Comparison of ENCODE assay signal across 8 cellular contexts in genomic region chr7:2757361-2757903, GRCh38.
DNase-seq lines count a peak whose midpoint lies in the region; ATAC-seq and TF ChIP-seq lines count a peak whose summit lies in the region.

No MANE protein-coding gene starts in this region.

- ATAC-seq in left lobe of liver (peak; percentile 45), thoracic aorta (ENCODE audit: insufficient number of reproducible peaks, low FRiP score, low read depth) (peak; percentile 26)

- DNase-seq in activated T-cell treated with anti-CD3 and anti-CD28 coated beads, Interleukin-2, amount 50 U/mL, for 24 hours = no peak
- DNase-seq in activated T-cell treated with anti-CD3 and anti-CD28 coated beads, Interleukin-2, amount 50 U/mL, for 48 hours = no peak
- DNase-seq in LNCaP clone FGC (ENCODE audit: low read depth) = peak; percentile 44
- DNase-seq in astrocyte of the cerebellum (ENCODE audit: low read depth) = peak; percentile 9
- no peak for DNase-seq in left lobe of liver (ENCODE audit: low spot score)
- peak; percentile 46 for DNase-seq in thoracic aorta (ENCODE audit: low spot score)
- no peak for DNase-seq in NCI-H748 (lab: John Stamatoyannopoulos, UW; ENCODE audit: unreplicated experiment)
- no peak for DNase-seq in NCI-H526 treated with DMSO at 0.1 percent for 48 hours (lab: John Stamatoyannopoulos, UW)

- no peaks in the 10 kb centered on the region for H3K9me3 ChIP-seq in thoracic aorta

- H3K27me3 Mint-ChIP-seq in activated T-cell treated with anti-CD3 and anti-CD28 coated beads, Interleukin-2, amount 50 U/mL, for 24 hours = no peaks in the 10 kb centered on the region

- peak overlapping the region; percentile 98 for H3K27ac Mint-ChIP-seq in activated T-cell treated with anti-CD3 and anti-CD28 coated beads, Interleukin-2, amount 50 U/mL, for 24 hours

- H3K4me1 Mint-ChIP-seq in activated T-cell treated with anti-CD3 and anti-CD28 coated beads, Interleukin-2, amount 50 U/mL, for 24 hours (ENCODE audit: low read depth) = peaks cover 57% of the 10 kb centered on the region

- peaks cover 5% of the 10 kb centered on the region for H3K9me3 Mint-ChIP-seq in activated T-cell treated with anti-CD3 and anti-CD28 coated beads, Interleukin-2, amount 50 U/mL, for 24 hours

- H3K4me3 ChIP-seq in LNCaP clone FGC (ENCODE audit: low read depth, low read length) (no peak overlapping the region), astrocyte of the cerebellum (ENCODE audit: low read depth, low read length) (peak overlapping the region; percentile 11), thoracic aorta (peak overlapping the region; percentile 51)

- H3K27ac ChIP-seq in thoracic aorta = peak overlapping the region; percentile 47 to 79

- TF ChIP-seq CTCF in LNCaP clone FGC (IDR thresholded peaks at IDR 0.05; ENCODE audit: control insufficient read depth, extremely low read depth, insufficient read depth) (no peak), astrocyte of the cerebellum (IDR thresholded peaks at IDR 0.05; ENCODE audit: low read depth, low read length, missing control alignments) (no peak), thoracic aorta (IDR thresholded peaks at IDR 0.05) (no peak)

- in situ Hi-C loops in astrocyte of the cerebellum (cut with HindIII; ENCODE audit: low sequenced_read_pairs) = no loop called here

- peaks cover 41% of the 10 kb centered on the region for H3K36me3 Mint-ChIP-seq in activated T-cell treated with anti-CD3 and anti-CD28 coated beads, Interleukin-2, amount 50 U/mL, for 24 hours (ENCODE audit: low read depth)

- H3K4me3 Mint-ChIP-seq in activated T-cell treated with anti-CD3 and anti-CD28 coated beads, Interleukin-2, amount 50 U/mL, for 24 hours = peak overlapping the region; percentile 70

- peaks cover 29 to 51% of the 10 kb centered on the region in 2 donors for H3K4me1 ChIP-seq in thoracic aorta (ENCODE audit: control insufficient read depth in 1 of 2, low read depth in 2 of 2)

- no peaks in the 10 kb centered on the region for H3K36me3 ChIP-seq in thoracic aorta

- H3K27me3 ChIP-seq in thoracic aorta (replicated peaks; ENCODE audit: insufficient read depth) = no peaks in the 10 kb centered on the region

Comparison
In these comparisons a context has a peak if more than half of its experiments do, and no peak if none do; other contexts are left out.
1. DNase-seq: peak in LNCaP clone FGC (single experiment), astrocyte of the cerebellum (single experiment) and thoracic aorta (single experiment); none in activated T-cell treated with anti-CD3 and anti-CD28 coated beads, Interleukin-2, amount 50 U/mL, for 24 hours (single experiment), activated T-cell treated with anti-CD3 and anti-CD28 coated beads, Interleukin-2, amount 50 U/mL, for 48 hours (0 of 2), left lobe of liver (single experiment), NCI-H748 (single experiment) and NCI-H526 treated with DMSO at 0.1 percent for 48 hours (single experiment).